12 cellular contexts compared by ENCODE assay signal in the genomic region with DNA sequence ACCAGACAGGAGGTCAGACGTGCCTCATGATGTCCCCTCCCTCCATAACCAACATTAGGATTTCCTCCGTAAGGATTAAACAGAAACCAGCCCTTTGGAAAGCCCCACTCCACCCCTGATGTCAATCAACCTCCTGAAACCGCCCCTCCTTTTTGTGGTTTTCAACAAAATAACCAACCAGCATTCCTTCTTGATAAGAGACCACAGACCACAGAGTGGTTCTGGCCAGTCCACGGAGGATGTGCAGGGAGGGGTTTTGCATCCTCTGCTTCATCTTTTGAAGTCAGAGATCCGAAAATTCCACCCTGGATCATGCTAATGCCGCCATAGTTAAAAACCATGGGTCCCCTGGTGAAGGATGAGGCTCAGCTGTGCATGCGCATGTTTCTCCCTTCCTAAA.
A peak's percentile ranks its signal among the peaks of the same experiment; 100 is the strongest.
DNase-seq lines count a peak whose midpoint lies in the region; ATAC-seq, FAIRE-seq and TF ChIP-seq lines count a peak whose summit lies in the region.
"Had no signal": no experiment of that assay in that cellular context is flagged by ENCODE, and none has a peak within 500 bp of the region (broad histone marks: within the 10 kb centered on the region; RNA-seq: fewer than 3 reads in every experiment).

No MANE protein-coding gene starts in this region.

- no peak for FAIRE-seq in astrocyte (lab: Jason Lieb, UNC)
- FAIRE-seq: pancreas had no signal

- peaks cover 25% of the 10 kb centered on the region for H3K27me3 Mint-ChIP-seq in activated naive CD4-positive, alpha-beta T cell treated with anti-CD3 and anti-CD28 coated beads for 36 hours (ENCODE audit: low read depth)
- H3K27me3 Mint-ChIP-seq in astrocyte (ENCODE audit: low read depth, unreplicated experiment), result peaks cover 37% of the 10 kb centered on the region
- H3K27me3 Mint-ChIP-seq in stimulated activated memory B cell treated with anti-CD40 and anti-IgM and Interleukin-4, amounts not matched to agents 10 μg/mL and 1 μg/mL and 100 μg/mL, for 72 hours, result peaks cover 49% of the 10 kb centered on the region
- H3K27me3 Mint-ChIP-seq in activated CD8-positive, alpha-beta memory T cell treated with anti-CD3 and anti-CD28 coated beads, Interleukin-2, amount 10 ng/mL, durations not matched to agents 7 days and 5 days, result peaks cover 71% of the 10 kb centered on the region

- ATAC-seq in stimulated activated memory B cell treated with anti-CD40 and anti-IgM and Interleukin-4, amounts not matched to agents 10 μg/mL and 1 μg/mL and 100 μg/mL, for 72 hours, result no peak
- no peak for ATAC-seq in GM21367 (IDR thresholded peaks at IDR 0.05; ENCODE audit: unreplicated experiment)
- ATAC-seq in activated CD8-positive, alpha-beta memory T cell treated with anti-CD3 and anti-CD28 coated beads, Interleukin-2, amount 10 ng/mL, durations not matched to agents 7 days and 5 days, result no peak
- ATAC-seq: pancreas had no signal

- H3K9me3 Mint-ChIP-seq in activated naive CD4-positive, alpha-beta T cell treated with anti-CD3 and anti-CD28 coated beads for 36 hours, result no peaks in the 10 kb centered on the region
- H3K9me3 Mint-ChIP-seq in astrocyte (ENCODE audit: unreplicated experiment), result peaks cover 30% of the 10 kb centered on the region
- peaks cover 9% of the 10 kb centered on the region for H3K9me3 Mint-ChIP-seq in stimulated activated memory B cell treated with anti-CD40 and anti-IgM and Interleukin-4, amounts not matched to agents 10 μg/mL and 1 μg/mL and 100 μg/mL, for 72 hours
- no peaks in the 10 kb centered on the region for H3K9me3 Mint-ChIP-seq in activated CD8-positive, alpha-beta memory T cell treated with anti-CD3 and anti-CD28 coated beads, Interleukin-2, amount 10 ng/mL, durations not matched to agents 7 days and 5 days (ENCODE audit: low read depth)
- H3K9me3 Mint-ChIP-seq: central memory CD8-positive, alpha-beta T cell had no signal

- H3K4me3 ChIP-seq in astrocyte (ENCODE audit: insufficient read depth, low read depth, low read length) (no peak overlapping the region), BE2C (ENCODE audit: low read depth, low read length) (no peak overlapping the region)
- H3K4me3 ChIP-seq: pancreas had no signal

- DNase-seq in activated naive CD4-positive, alpha-beta T cell treated with anti-CD3 and anti-CD28 coated beads for 36 hours, result peak; percentile 5
- no peak for DNase-seq in activated naive CD4-positive, alpha-beta T cell (lab: John Stamatoyannopoulos, UW)
- DNase-seq in M059J (ENCODE audit: low read depth), result peak; percentile 83
- peak; percentile 84 for DNase-seq in astrocyte (ENCODE audit: low read depth)
- DNase-seq in BE2C, result no peak
- no peak for DNase-seq in activated CD8-positive, alpha-beta memory T cell treated with anti-CD3 and anti-CD28 coated beads, Interleukin-2, amount 10 ng/mL, durations not matched to agents 7 days and 5 days
- DNase-seq: activated CD4-positive, alpha-beta T cell treated with anti-CD3 and anti-CD28 coated beads, Interleukin-2, amount 50 U/mL, for 48 hours; Kasumi-1; pancreas had no signal

- H3K4me3 Mint-ChIP-seq in activated naive CD4-positive, alpha-beta T cell treated with anti-CD3 and anti-CD28 coated beads for 36 hours, result no peak overlapping the region
- no peak overlapping the region for H3K4me3 Mint-ChIP-seq in astrocyte (ENCODE audit: unreplicated experiment)
- peak overlapping the region; percentile 8 for H3K4me3 Mint-ChIP-seq in stimulated activated memory B cell treated with anti-CD40 and anti-IgM and Interleukin-4, amounts not matched to agents 10 μg/mL and 1 μg/mL and 100 μg/mL, for 72 hours
- no peak overlapping the region for H3K4me3 Mint-ChIP-seq in activated CD8-positive, alpha-beta memory T cell treated with anti-CD3 and anti-CD28 coated beads, Interleukin-2, amount 10 ng/mL, durations not matched to agents 7 days and 5 days
- H3K4me3 Mint-ChIP-seq: central memory CD8-positive, alpha-beta T cell had no signal

- no peak overlapping the region for H3K9ac ChIP-seq in astrocyte (ENCODE audit: low read length)

- no peaks in the 10 kb centered on the region for H3K36me3 Mint-ChIP-seq in activated naive CD4-positive, alpha-beta T cell treated with anti-CD3 and anti-CD28 coated beads for 36 hours (ENCODE audit: low read depth)
- H3K36me3 Mint-ChIP-seq in astrocyte (ENCODE audit: low read depth, unreplicated experiment), result peaks cover 5% of the 10 kb centered on the region
- no peaks in the 10 kb centered on the region for H3K36me3 Mint-ChIP-seq in stimulated activated memory B cell treated with anti-CD40 and anti-IgM and Interleukin-4, amounts not matched to agents 10 μg/mL and 1 μg/mL and 100 μg/mL, for 72 hours
- peaks cover 5% of the 10 kb centered on the region for H3K36me3 Mint-ChIP-seq in activated CD8-positive, alpha-beta memory T cell treated with anti-CD3 and anti-CD28 coated beads, Interleukin-2, amount 10 ng/mL, durations not matched to agents 7 days and 5 days

- H2AFZ ChIP-seq in astrocyte (ENCODE audit: low read depth, low read length), result no peak overlapping the region

- H3K27me3 ChIP-seq in astrocyte (ENCODE audit: insufficient read depth, low read length), result peaks cover 22% of the 10 kb centered on the region
- no peaks in the 10 kb centered on the region; the same call in 1 of the 2 replicates for H3K27me3 ChIP-seq in BE2C
- H3K27me3 ChIP-seq: pancreas had no signal

- H3K36me3 ChIP-seq in astrocyte (ENCODE audit: insufficient read depth, low read length) (no peaks in the 10 kb centered on the region), BE2C (no peaks in the 10 kb centered on the region)
- H3K36me3 ChIP-seq: pancreas had no signal

- H3K4me1 ChIP-seq in astrocyte (ENCODE audit: insufficient read depth, low read length), result peaks cover 4% of the 10 kb centered on the region
- no peaks in the 10 kb centered on the region for H3K4me1 ChIP-seq in BE2C
- H3K4me1 ChIP-seq: pancreas had no signal

- no peaks in the 10 kb centered on the region for H3K79me2 ChIP-seq in astrocyte (ENCODE audit: insufficient read depth, low read length)

- peaks cover 11% of the 10 kb centered on the region for H3K4me1 Mint-ChIP-seq in activated naive CD4-positive, alpha-beta T cell treated with anti-CD3 and anti-CD28 coated beads for 36 hours (ENCODE audit: low read depth)
- peaks cover 6% of the 10 kb centered on the region for H3K4me1 Mint-ChIP-seq in astrocyte (ENCODE audit: low read depth, unreplicated experiment)
- peaks cover 27% of the 10 kb centered on the region for H3K4me1 Mint-ChIP-seq in stimulated activated memory B cell treated with anti-CD40 and anti-IgM and Interleukin-4, amounts not matched to agents 10 μg/mL and 1 μg/mL and 100 μg/mL, for 72 hours
- peaks cover 13% of the 10 kb centered on the region for H3K4me1 Mint-ChIP-seq in activated CD8-positive, alpha-beta memory T cell treated with anti-CD3 and anti-CD28 coated beads, Interleukin-2, amount 10 ng/mL, durations not matched to agents 7 days and 5 days

- H4K20me1 ChIP-seq in astrocyte (ENCODE audit: insufficient read depth, low read length), result peaks cover 13% of the 10 kb centered on the region

- CTCF ChIA-PET in activated naive CD4-positive, alpha-beta T cell treated with anti-CD3 and anti-CD28 coated beads for 36 hours (lab: Charles Lee), result no interaction called here
- CTCF ChIA-PET in activated CD8-positive, alpha-beta memory T cell treated with anti-CD3 and anti-CD28 coated beads, Interleukin-2, amount 10 ng/mL, durations not matched to agents 7 days and 5 days (lab: Charles Lee), result no interaction called here

- intact Hi-C loops in activated naive CD4-positive, alpha-beta T cell treated with anti-CD3 and anti-CD28 coated beads for 36 hours (cut with micrococcal nuclease), result no loop called here

- TF ChIP-seq CTCF in astrocyte (IDR thresholded peaks at IDR 0.05; ENCODE audit: insufficient read depth, low read depth, low read length) (no peak), BE2C (IDR thresholded peaks at IDR 0.05; ENCODE audit: low read depth, low read length) (no peak)

- H3K4me2 ChIP-seq in astrocyte (ENCODE audit: low read length), result peak overlapping the region; percentile 69

- no peak overlapping the region for H3K27ac ChIP-seq in astrocyte (ENCODE audit: low read depth, low read length)
- H3K27ac ChIP-seq: pancreas had no signal

- H3K27ac Mint-ChIP-seq in activated naive CD4-positive, alpha-beta T cell treated with anti-CD3 and anti-CD28 coated beads for 36 hours, result no peak overlapping the region
- no peak overlapping the region for H3K27ac Mint-ChIP-seq in astrocyte (ENCODE audit: unreplicated experiment)
- no peak overlapping the region for H3K27ac Mint-ChIP-seq in stimulated activated memory B cell treated with anti-CD40 and anti-IgM and Interleukin-4, amounts not matched to agents 10 μg/mL and 1 μg/mL and 100 μg/mL, for 72 hours
- no peak overlapping the region for H3K27ac Mint-ChIP-seq in activated CD8-positive, alpha-beta memory T cell treated with anti-CD3 and anti-CD28 coated beads, Interleukin-2, amount 10 ng/mL, durations not matched to agents 7 days and 5 days

- peaks cover 4% of the 10 kb centered on the region for H3K9me3 ChIP-seq in astrocyte (ENCODE audit: insufficient read depth, low read depth, low read length)
- no peaks in the 10 kb centered on the region for H3K9me3 ChIP-seq in BE2C
- H3K9me3 ChIP-seq: pancreas had no signal

Comparison
In these comparisons a context has a peak if more than half of its experiments do, and no peak if none do; other contexts are left out.
1. DNase-seq: peak in activated naive CD4-positive, alpha-beta T cell treated with anti-CD3 and anti-CD28 coated beads for 36 hours (single experiment), M059J (single experiment) and astrocyte (single experiment); none in activated naive CD4-positive, alpha-beta T cell (0 of 4), BE2C (single experiment) and activated CD8-positive, alpha-beta memory T cell treated with anti-CD3 and anti-CD28 coated beads, Interleukin-2, amount 10 ng/mL, durations not matched to agents 7 days and 5 days (single experiment).